2 cellular contexts compared by ENCODE assay signal in genomic region chr19:1629256-1629808, GRCh38.
TF ChIP-seq lines count a peak whose summit lies in the region.

No MANE protein-coding gene starts in this region.

TF ChIP-seq in HEK293, 187 proteins besides CTCF, POLR2A, EP300 and RAD21:
- TF ChIP-seq ZNF248 (tag by site-specific recombination; IDR thresholded peaks at IDR 0.05) (no peak), ZNF280D (tag by site-specific recombination; IDR thresholded peaks at IDR 0.05) (peak; percentile 31; the same call in 1 of the 2 replicates)

TF ChIP-seq in GM12878, 131 proteins besides CTCF, POLR2A, EP300 and RAD21:
- TF ChIP-seq, protein P1, sequence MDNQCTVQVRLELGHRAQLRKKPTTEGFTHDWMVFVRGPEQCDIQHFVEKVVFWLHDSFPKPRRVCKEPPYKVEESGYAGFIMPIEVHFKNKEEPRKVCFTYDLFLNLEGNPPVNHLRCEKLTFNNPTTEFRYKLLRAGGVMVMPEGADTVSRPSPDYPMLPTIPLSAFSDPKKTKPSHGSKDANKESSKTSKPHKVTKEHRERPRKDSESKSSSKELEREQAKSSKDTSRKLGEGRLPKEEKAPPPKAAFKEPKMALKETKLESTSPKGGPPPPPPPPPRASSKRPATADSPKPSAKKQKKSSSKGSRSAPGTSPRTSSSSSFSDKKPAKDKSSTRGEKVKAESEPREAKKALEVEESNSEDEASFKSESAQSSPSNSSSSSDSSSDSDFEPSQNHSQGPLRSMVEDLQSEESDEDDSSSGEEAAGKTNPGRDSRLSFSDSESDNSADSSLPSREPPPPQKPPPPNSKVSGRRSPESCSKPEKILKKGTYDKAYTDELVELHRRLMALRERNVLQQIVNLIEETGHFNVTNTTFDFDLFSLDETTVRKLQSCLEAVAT (IDR thresholded peaks at IDR 0.05), result no peak
- TF ChIP-seq RB1 (IDR thresholded peaks at IDR 0.05; ENCODE audit: borderline replicate concordance) (no peak), MEF2A (IDR thresholded peaks at IDR 0.05; ENCODE audit: insufficient read depth, low read depth, low read length) (no peak), ZNF622 (IDR thresholded peaks at IDR 0.05) (no peak), BCL11A (IDR thresholded peaks at IDR 0.05; ENCODE audit: low read depth, low read length) (no peak), POLR2AphosphoS5 (IDR thresholded peaks at IDR 0.05; ENCODE audit: low read length) (no peak), RCOR1 (conservative IDR thresholded peaks at IDR 0.05; ENCODE audit: low read depth, low read length) (no peak), FOXM1 (IDR thresholded peaks at IDR 0.05; ENCODE audit: low read depth, low read length) (no peak), ZBTB33 (IDR thresholded peaks at IDR 0.05) (no peak), SP1 (IDR thresholded peaks at IDR 0.05; ENCODE audit: low read depth, low read length) (no peak), CHD1 (IDR thresholded peaks at IDR 0.05; ENCODE audit: low read depth, low read length) (no peak), MXI1 (IDR thresholded peaks at IDR 0.05; ENCODE audit: low read depth, low read length) (no peak)
- TF ChIP-seq, protein P2, sequence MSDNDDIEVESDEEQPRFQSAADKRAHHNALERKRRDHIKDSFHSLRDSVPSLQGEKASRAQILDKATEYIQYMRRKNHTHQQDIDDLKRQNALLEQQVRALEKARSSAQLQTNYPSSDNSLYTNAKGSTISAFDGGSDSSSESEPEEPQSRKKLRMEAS (IDR thresholded peaks at IDR 0.05; ENCODE audit: low read depth, low read length), result no peak
- TF ChIP-seq, protein P3, sequence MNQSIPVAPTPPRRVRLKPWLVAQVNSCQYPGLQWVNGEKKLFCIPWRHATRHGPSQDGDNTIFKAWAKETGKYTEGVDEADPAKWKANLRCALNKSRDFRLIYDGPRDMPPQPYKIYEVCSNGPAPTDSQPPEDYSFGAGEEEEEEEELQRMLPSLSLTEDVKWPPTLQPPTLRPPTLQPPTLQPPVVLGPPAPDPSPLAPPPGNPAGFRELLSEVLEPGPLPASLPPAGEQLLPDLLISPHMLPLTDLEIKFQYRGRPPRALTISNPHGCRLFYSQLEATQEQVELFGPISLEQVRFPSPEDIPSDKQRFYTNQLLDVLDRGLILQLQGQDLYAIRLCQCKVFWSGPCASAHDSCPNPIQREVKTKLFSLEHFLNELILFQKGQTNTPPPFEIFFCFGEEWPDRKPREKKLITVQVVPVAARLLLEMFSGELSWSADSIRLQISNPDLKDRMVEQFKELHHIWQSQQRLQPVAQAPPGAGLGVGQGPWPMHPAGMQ (IDR thresholded peaks at IDR 0.05; ENCODE audit: borderline replicate concordance), result no peak
